In genomic region chr10:94137747-94138146, GRCh38 we compare ENCODE assay signal across 20 cellular contexts.
"Had no signal": no experiment of that assay in that cellular context is flagged by ENCODE, and none has a peak within 500 bp of the region (broad histone marks: within the 10 kb centered on the region; RNA-seq: fewer than 3 reads in every experiment).

No MANE protein-coding gene starts in this region.

- H3K79me2 ChIP-seq: hepatocyte had no signal

- H3K27me3 ChIP-seq: hepatocyte, right lobe of liver, upper lobe of left lung, vagina had no signal

- H3K36me3 ChIP-seq: right lobe of liver, upper lobe of left lung, vagina had no signal

- H3K4me2 ChIP-seq: hepatocyte had no signal

- H3K27ac ChIP-seq: hepatocyte, right lobe of liver, skin epidermis, upper lobe of left lung, vagina, VCaP had no signal

- H3K4me3 ChIP-seq: hepatocyte, mucosa of descending colon, right lobe of liver, skin epidermis, upper lobe of left lung, vagina had no signal

- DNase-seq: activated CD4-positive, alpha-beta T cell treated with anti-CD3 and anti-CD28 coated beads for 4 hours; activated CD4-positive, alpha-beta T cell treated with anti-CD3 and anti-CD28 coated beads, Interleukin-2, amount 50 U/mL, for 4 hours; activated gamma-delta T cell; activated naive CD4-positive, alpha-beta T cell treated with anti-CD3 and anti-CD28 coated beads, Interleukin-2, amount 50 U/mL, for 16 hours; activated T-cell treated with anti-CD3 and anti-CD28 coated beads for 4 hours; amygdala; caudate nucleus; cortex of kidney; effector memory CD8-positive, alpha-beta T cell; islet precursor cell; left ventricle myocardium superior; mucosa of descending colon; right lobe of liver; stimulated activated CD4-positive, alpha-beta T cell treated with anti-CD3 and anti-CD28 coated beads, Interleukin-4, amount 100 ng/mL, for 24 hours; substantia nigra; upper lobe of left lung had no signal

- H3K9me3 ChIP-seq: mucosa of descending colon, right lobe of liver, upper lobe of left lung, vagina had no signal

- H3K4me1 ChIP-seq: right lobe of liver, vagina had no signal

- H2AFZ ChIP-seq: hepatocyte had no signal
